Comparison of ENCODE assay signal across 11 cellular contexts in genomic region chr11:48031602-48032001, GRCh38. TPM values are rescaled to one million over a fixed set of nuclear protein-coding genes. Genes with fewer than 3 reads are reported as not detected.
DNase-seq lines count a peak whose midpoint lies in the region; ATAC-seq, FAIRE-seq and TF ChIP-seq lines count a peak whose summit lies in the region.
"Had no signal": no experiment of that assay in that cellular context is flagged by ENCODE, and none has a peak within 500 bp of the region (broad histone marks: within the 10 kb centered on the region; RNA-seq: fewer than 3 reads in every experiment).

No MANE protein-coding gene starts in this region.

- TF ChIP-seq CTCF in GM12878 (IDR thresholded peaks at IDR 0.05 in 2 of 3, conservative IDR thresholded peaks at IDR 0.05 in 1 of 3; ENCODE audit: control insufficient read depth in 2 of 3, extremely low read depth in 1 of 3, insufficient read depth in 1 of 3, low read depth in 3 of 3, low read length in 3 of 3) (no peak), gastroesophageal sphincter (IDR thresholded peaks at IDR 0.05) (no peak)

- no peak for DNase-seq in right cardiac atrium
- DNase-seq in Right ventricle myocardium inferior (ENCODE audit: missing footprints) = no peak
- DNase-seq in GM12878 (ENCODE audit: low read depth, low spot score) = no peak
- DNase-seq in G401 (ENCODE audit: low spot score) = no peak
- DNase-seq in sciatic nerve (ENCODE audit: low spot score) = no peak
- DNase-seq in D341Med (ENCODE audit: low spot score) = no peak
- DNase-seq: NCI-H82 had no signal

- no peak overlapping the region for H2AFZ ChIP-seq in GM12878 (ENCODE audit: control insufficient read depth, low read depth, low read length)

- in situ Hi-C loops in GM12878 (cut with MboI) = no loop called here
- in situ Hi-C loops in G401 (cut with HindIII; ENCODE audit: low sequenced_read_pairs) = no loop called here

- no peak for TF ChIP-seq RAD21 in GM12878 (IDR thresholded peaks at IDR 0.05; ENCODE audit: insufficient read depth, low read depth, low read length)

- no peaks in the 10 kb centered on the region; a peak in 1 of 4 replicates for H3K36me3 ChIP-seq in GM12878 (ENCODE audit: control insufficient read depth in 2 of 2, insufficient read depth in 2 of 2, low read length in 1 of 2)
- no peaks in the 10 kb centered on the region for H3K36me3 ChIP-seq in gastroesophageal sphincter
- H3K36me3 ChIP-seq: pancreas had no signal

- H4K20me1 ChIP-seq in GM12878 (ENCODE audit: control insufficient read depth, insufficient read depth) = no peaks in the 10 kb centered on the region

- no peak overlapping the region for H3K4me3 ChIP-seq in right cardiac atrium (ENCODE audit: low read length)
- peak overlapping the region; percentile 19; the same call in 1 of the 2 replicates for H3K4me3 ChIP-seq in GM12878
- H3K4me3 ChIP-seq in gastroesophageal sphincter = no peak overlapping the region
- H3K4me3 ChIP-seq: pancreas had no signal

- no peak for TF ChIP-seq EP300 in GM12878 (IDR thresholded peaks at IDR 0.05; ENCODE audit: borderline replicate concordance in 1 of 2, control insufficient read depth in 1 of 2, low read depth in 2 of 2, low read length in 2 of 2)
- no peak for TF ChIP-seq EP300 in gastroesophageal sphincter (IDR thresholded peaks at IDR 0.05)

- no peak overlapping the region for H3K9ac ChIP-seq in GM12878 (ENCODE audit: control insufficient read depth, insufficient read depth, low read length)

- H3K9me3 ChIP-seq in right cardiac atrium (ENCODE audit: control insufficient read depth, low read length) (no peaks in the 10 kb centered on the region), GM12878 (replicated peaks; ENCODE audit: control insufficient read depth, insufficient read depth, low read length) (no peaks in the 10 kb centered on the region), gastroesophageal sphincter (no peaks in the 10 kb centered on the region)
- H3K9me3 ChIP-seq: pancreas had no signal

- RAD21 ChIA-PET in GM12878 (lab: Charles Lee; ENCODE audit: unreplicated experiment) = interaction anchor here (2.2 kb wide), 1 partner anchor 12 kb away, joined by 6 read pairs; no protein-coding TSS in a partner anchor

- ATAC-seq in right cardiac atrium = no peak
- ATAC-seq in Right ventricle myocardium inferior = no peak
- peak; percentile 39 for ATAC-seq in HG03060 (IDR thresholded peaks at IDR 0.05; ENCODE audit: low read depth, unreplicated experiment)
- peak; percentile 52 for ATAC-seq in GM12878
- no peak for ATAC-seq in gastroesophageal sphincter
- ATAC-seq in sciatic nerve = no peak

- H3K4me2 ChIP-seq in GM12878 (ENCODE audit: control insufficient read depth, insufficient read depth) = peak overlapping the region; percentile 89

- SMC1A ChIA-PET in GM12878 (lab: Charles Lee; ENCODE audit: uncharacterized antibody, unreplicated experiment) = no interaction called here

- no peaks in the 10 kb centered on the region for H3K27me3 ChIP-seq in right cardiac atrium (ENCODE audit: control insufficient read depth, insufficient read depth)
- no peaks in the 10 kb centered on the region for H3K27me3 ChIP-seq in GM12878 (replicated peaks in 1 of 2; ENCODE audit: control insufficient read depth in 2 of 2, insufficient read depth in 2 of 2, low read length in 1 of 2)
- H3K27me3 ChIP-seq in gastroesophageal sphincter = no peaks in the 10 kb centered on the region
- H3K27me3 ChIP-seq: pancreas had no signal

- POLR2A ChIA-PET in GM12878 (lab: Charles Lee) = no interaction called here

- 83% methylated on average over 6 of the region's 6 CpGs for WGBS in right cardiac atrium
- WGBS in GM12878 (ENCODE audit: insufficient coverage, insufficient replicate concordance, low lambda C conversion rate, missing lambda C conversion rate) = 48% methylated on average over 6 of the region's 6 CpGs
- WGBS in gastroesophageal sphincter (ENCODE audit: low coverage in 1 of 2), 2 donors = 87 to 90% methylated on average over 5 to 6 of the region's 6 CpGs

- H3K27ac ChIP-seq in right cardiac atrium (ENCODE audit: low read length) (peak overlapping the region; percentile 2), GM12878 (ENCODE audit: control insufficient read depth, insufficient read depth) (peak overlapping the region; percentile 53), gastroesophageal sphincter (no peak overlapping the region)
- H3K27ac ChIP-seq: pancreas, VCaP had no signal

- no peak for TF ChIP-seq POLR2A in GM12878 (IDR thresholded peaks at IDR 0.05; ENCODE audit: low read depth, low read length)
- TF ChIP-seq POLR2A in gastroesophageal sphincter (IDR thresholded peaks at IDR 0.05) = no peak

- peaks cover 5% of the 10 kb centered on the region for H3K4me1 ChIP-seq in right cardiac atrium (ENCODE audit: control insufficient read depth, insufficient read depth, low read length)
- H3K4me1 ChIP-seq in GM12878 (ENCODE audit: control insufficient read depth, insufficient read depth, low read length) = peaks cover 41% of the 10 kb centered on the region
- H3K4me1 ChIP-seq in gastroesophageal sphincter = peaks cover 0 to 22% (median 4%) of the 10 kb centered on the region in 3 donors

- intact Hi-C loops in right cardiac atrium (cut with DNase I) (no loop called here), Right ventricle myocardium inferior (cut with DNase I) (no loop called here), GM12878 (cut with micrococcal nuclease; ENCODE audit: unreplicated experiment) (no loop called here), sciatic nerve (cut with DNase I) (no loop called here)

- FAIRE-seq in GM12878 (lab: Jason Lieb, UNC) = peak; percentile 82
- FAIRE-seq: pancreas had no signal

- CTCF ChIA-PET in GM12878 (lab: Yijun Ruan, JAX) = no interaction called here

- H3K79me2 ChIP-seq in GM12878 (ENCODE audit: control insufficient read depth, insufficient read depth, low read length) = peaks cover 2% of the 10 kb centered on the region

- BruUV-seq in GM12878 (replicated peaks; lab: Mats Ljungman, UMichigan) = no TSS peak

TF ChIP-seq in GM12878, 131 proteins besides CTCF, POLR2A, EP300 and RAD21:
- TF ChIP-seq CHD1 (IDR thresholded peaks at IDR 0.05; ENCODE audit: low read depth, low read length) (no peak), POU2F2 (IDR thresholded peaks at IDR 0.05; ENCODE audit: borderline replicate concordance, low read depth, low read length) (peak; percentile 90; the same call in 2 of the 3 replicates), RUNX3 (IDR thresholded peaks at IDR 0.05; ENCODE audit: low read length) (peak; percentile 52)

RNA-seq across cellular contexts. Expression of gene PTPRJ, which starts 51.2 kb away (rescaled TPM):
- total RNA-seq in right cardiac atrium = 1 to 10 TPM; 6.0 to 8.7 (median 7.0) TPM
- 1.8 TPM for polyA plus RNA-seq in right cardiac atrium
- 7.2 TPM for total RNA-seq in Right ventricle myocardium inferior
- total RNA-seq in GM12878 (2013; cell fraction: nucleolus; rRNA removed) = 26.1 and 28.1 TPM in 2 replicates
- 10.3 and 11.6 TPM in 2 replicates for total RNA-seq in GM12878 (2014; rRNA removed)
- 13.5 and 14.2 TPM in 2 replicates for total RNA-seq in GM12878 (2014; rRNA removed; fragmentation: Illumina TruSeq; extraction: Trizol)
- total RNA-seq in GM12878 (2021) = 21.0 and 22.4 TPM in 2 replicates
- 4.1 TPM for polyA plus RNA-seq in GM12878 (2011; ENCODE audit: low read depth)
- polyA plus RNA-seq in GM12878 (2011; rRNA removed) = 0.22 and 0.37 TPM in 2 replicates
- 0.10 and 0.15 TPM in 2 replicates for polyA plus RNA-seq in GM12878 (2011; cell fraction: cytosol; rRNA removed)
- polyA plus RNA-seq in GM12878 (2011; cell fraction: nucleus; rRNA removed) = 0.15 and 0.34 TPM in 2 replicates
- polyA plus RNA-seq in GM12878 (2012) = 5.8 and 6.2 TPM in 2 replicates
- 11.0 and 11.7 TPM in 2 replicates for polyA plus RNA-seq in GM12878 (2014; fragmentation: Illumina TruSeq; extraction: Trizol)
- under 1 TPM; 0.77 to 0.91 TPM for polyA plus RNA-seq in GM12878 (2014; fragmentation: Nextera tagmentation; extraction: Ambion mirVana)
- polyA plus RNA-seq in GM12878 (2014; rRNA removed) = 7.6 and 9.1 TPM in 2 replicates
- 1 to 10 TPM; 2.1 to 5.6 TPM for polyA plus RNA-seq in GM12878 (2016; fragmentation: Nextera tagmentation; extraction: Ambion mirVana)
- 0.15 TPM in 2 replicates for polyA minus RNA-seq in GM12878 (2011; rRNA and poly(A)+ RNA removed)
- polyA minus RNA-seq in GM12878 (2011; cell fraction: cytosol; rRNA and poly(A)+ RNA removed) = 0.27 and 0.31 TPM in 2 replicates
- under 0.01 and 0.19 TPM in 2 replicates for polyA minus RNA-seq in GM12878 (2011; cell fraction: nucleus; rRNA and poly(A)+ RNA removed)
- total RNA-seq in G401 (2014; rRNA removed; shearing (Covaris generic)) = 1.3 and 1.5 TPM in 2 replicates
- total RNA-seq in gastroesophageal sphincter = 10 to 100 TPM in 2 of 4 donors, 1 to 10 TPM in 2; 5.4 to 13.5 (median 10.5) TPM
- total RNA-seq in sciatic nerve = 35.1 TPM

Comparison
In these comparisons a context has a peak if more than half of its experiments do, and no peak if none do; other contexts are left out.
1. ATAC-seq: peak in HG03060 (single experiment) and GM12878 (single experiment); none in right cardiac atrium (0 of 2), Right ventricle myocardium inferior (single experiment), gastroesophageal sphincter (single experiment) and sciatic nerve (single experiment).
2. H3K27ac ChIP-seq: peak in right cardiac atrium (single experiment) and GM12878 (single experiment); none in gastroesophageal sphincter (0 of 4).